23 cellular contexts compared by ENCODE assay signal in genomic region chr1:210260087-210260486, GRCh38. TPM values are rescaled to one million over a fixed set of nuclear protein-coding genes. Genes with fewer than 3 reads are reported as not detected.
DNase-seq lines count a peak whose midpoint lies in the region; ATAC-seq and TF ChIP-seq lines count a peak whose summit lies in the region.
"Had no signal": no experiment of that assay in that cellular context is flagged by ENCODE, and none has a peak within 500 bp of the region (broad histone marks: within the 10 kb centered on the region; RNA-seq: fewer than 3 reads in every experiment).

No MANE protein-coding gene starts in this region.

- no peaks in the 10 kb centered on the region for H3K79me1 ChIP-seq in IMR-90 (ENCODE audit: low read depth in 1 of 2, low read length in 2 of 2)

- H3K4me1 ChIP-seq in heart left ventricle, result peaks cover 0 to 60% (median 7%) of the 10 kb centered on the region in 12 donors
- H3K4me1 ChIP-seq in IMR-90 (ENCODE audit: control insufficient read depth, insufficient read depth, low read length), result peaks cover 3% of the 10 kb centered on the region; the same call in 1 of the 2 replicates
- peaks cover 53% of the 10 kb centered on the region for H3K4me1 ChIP-seq in stomach smooth muscle (ENCODE audit: control insufficient read depth, insufficient read depth, low read length)
- H3K4me1 ChIP-seq: prostate gland had no signal

- no peak overlapping the region for H4K5ac ChIP-seq in IMR-90 (ENCODE audit: low read depth, low read length)

- CTCF ChIA-PET in IMR-90 (lab: Yijun Ruan, JAX), result interaction anchor here (0.6 kb wide), 1 partner anchor 18 kb away, joined by 3 read pairs; no protein-coding TSS in a partner anchor

- no peak overlapping the region for H2BK120ac ChIP-seq in IMR-90 (ENCODE audit: low read depth, low read length)

- no peak overlapping the region for H3K14ac ChIP-seq in IMR-90 (replicated peaks; ENCODE audit: low read depth, low read length)

- H3K27ac ChIP-seq in heart left ventricle (peak overlapping the region in 7 of 12 donors; percentile 2 to 82 (median 34)), IMR-90 (ENCODE audit: insufficient read depth, low read length) (no peak overlapping the region), stomach smooth muscle (ENCODE audit: low read length) (peak overlapping the region; percentile 6)
- H3K27ac ChIP-seq: HL-60, prostate gland, thyroid gland had no signal

- no peak overlapping the region for H3K4me3 ChIP-seq in heart left ventricle
- no peak overlapping the region for H3K4me3 ChIP-seq in IMR-90 (ENCODE audit: insufficient read depth, low read depth, low read length)
- no peak overlapping the region for H3K4me3 ChIP-seq in stomach smooth muscle (ENCODE audit: low read length in 2 of 2)
- H3K4me3 ChIP-seq: ascending aorta, prostate gland, skin epidermis, thyroid gland had no signal

- H2BK5ac ChIP-seq in IMR-90 (ENCODE audit: low read depth, low read length, poor library complexity, severe bottlenecking), result no peak overlapping the region

- intact Hi-C loops in heart left ventricle (cut with DNase I) (no loop called here), left ventricle myocardium superior (cut with micrococcal nuclease) (no loop called here), IMR-90 (cut with micrococcal nuclease) (no loop called here)

- H4K91ac ChIP-seq in IMR-90 (ENCODE audit: insufficient read depth, low read depth, low read length), result no peak overlapping the region

- H3K4me1 Mint-ChIP-seq in chondrocyte (ENCODE audit: low read depth) (peaks cover 28% of the 10 kb centered on the region), osteocyte (ENCODE audit: unreplicated experiment) (peaks cover 38% of the 10 kb centered on the region)
- H3K4me1 Mint-ChIP-seq: activated CD8-positive, alpha-beta memory T cell treated with anti-CD3 and anti-CD28 coated beads, Interleukin-2, amount 10 ng/mL, durations not matched to agents 7 days and 5 days; natural killer cell; stimulated activated naive B cell treated with anti-CD40 and anti-IgM and Interleukin-4, amounts not matched to agents 10 μg/mL and 1 μg/mL and 100 μg/mL, for 72 hours had no signal

- H2BK20ac ChIP-seq in IMR-90 (ENCODE audit: low read depth, low read length), result no peak overlapping the region

- H3K9me3 ChIP-seq in heart left ventricle, result no peaks in the 10 kb centered on the region
- no peaks in the 10 kb centered on the region for H3K9me3 ChIP-seq in IMR-90 (ENCODE audit: control insufficient read depth, insufficient read depth, low read length)
- no peaks in the 10 kb centered on the region for H3K9me3 ChIP-seq in stomach smooth muscle (ENCODE audit: control insufficient read depth in 2 of 2, low read length in 2 of 2)
- H3K9me3 ChIP-seq: ascending aorta, prostate gland, thyroid gland had no signal

- TF ChIP-seq POLR2A in heart left ventricle (IDR thresholded peaks at IDR 0.05) (no peak), IMR-90 (IDR thresholded peaks at IDR 0.05; ENCODE audit: low read depth, low read length) (no peak)

- POLR2A ChIA-PET in IMR-90 (lab: Charles Lee; ENCODE audit: unreplicated experiment), result interaction anchor here (0.9 kb wide), 1 partner anchor 32 kb away, joined by 10 read pairs; no protein-coding TSS in a partner anchor

- H2AK9ac ChIP-seq in IMR-90 (replicated peaks; ENCODE audit: low read depth, low read length, poor library complexity), result no peak overlapping the region

- no peak overlapping the region for H3K56ac ChIP-seq in IMR-90 (ENCODE audit: extremely low read depth, insufficient read depth, low read length)

- H2BK15ac ChIP-seq in IMR-90 (ENCODE audit: low read depth, low read length), result no peak overlapping the region

- no peak overlapping the region for H2AFZ ChIP-seq in IMR-90 (replicated peaks; ENCODE audit: low read length, poor library complexity)

- H3K23ac ChIP-seq in IMR-90 (ENCODE audit: low read depth, low read length), result no peak overlapping the region

- TF ChIP-seq RAD21 in IMR-90 (IDR thresholded peaks at IDR 0.05; ENCODE audit: low read length), result no peak

- dilution Hi-C loops in IMR-90 (cut with HindIII; ENCODE audit: low sequenced_read_pairs, unreplicated experiment), result no loop called here

- H3K18ac ChIP-seq in IMR-90 (ENCODE audit: low read depth, low read length), result no peak overlapping the region

- no peaks in the 10 kb centered on the region for H3K27me3 Mint-ChIP-seq in chondrocyte (ENCODE audit: low read depth)
- no peaks in the 10 kb centered on the region for H3K27me3 Mint-ChIP-seq in osteocyte (ENCODE audit: unreplicated experiment)

- 49 to 62% (median 53%) methylated on average over 4 of the region's 4 CpGs for WGBS in heart left ventricle, 4 donors
- WGBS in IMR-90 (ENCODE audit: extremely low coverage in 2 of 2, insufficient read length in 1 of 2), 2 experiments, result no CpG with 5 or more reads among the region's 4 CpGs

- no peak for ATAC-seq in heart left ventricle
- no peak for ATAC-seq in left ventricle myocardium superior
- ATAC-seq in IMR-90 (ENCODE audit: low read depth), result no peak
- no peak for ATAC-seq in HG02840 (IDR thresholded peaks at IDR 0.05; ENCODE audit: low FRiP score, unreplicated experiment)
- ATAC-seq in HG02852 (IDR thresholded peaks at IDR 0.05; ENCODE audit: unreplicated experiment), result no peak
- ATAC-seq: activated CD8-positive, alpha-beta memory T cell treated with anti-CD3 and anti-CD28 coated beads, Interleukin-2, amount 10 ng/mL, durations not matched to agents 7 days and 5 days; activated naive CD4-positive, alpha-beta T cell treated with anti-CD3 and anti-CD28 coated beads, Interleukin-2, amount 50 U/mL, for 72 hours; natural killer cell; stimulated activated naive B cell treated with anti-CD40 and anti-IgM and Interleukin-4, amounts not matched to agents 10 μg/mL and 1 μg/mL and 100 μg/mL, for 72 hours had no signal

- H4K8ac ChIP-seq in IMR-90 (ENCODE audit: low read depth in 2 of 2, low read length in 2 of 2), result no peak overlapping the region

- H3K36me3 Mint-ChIP-seq in chondrocyte (ENCODE audit: low read depth) (no peaks in the 10 kb centered on the region), osteocyte (ENCODE audit: unreplicated experiment) (no peaks in the 10 kb centered on the region)
- H3K36me3 Mint-ChIP-seq: activated CD8-positive, alpha-beta memory T cell treated with anti-CD3 and anti-CD28 coated beads, Interleukin-2, amount 10 ng/mL, durations not matched to agents 7 days and 5 days; activated naive CD4-positive, alpha-beta T cell treated with anti-CD3 and anti-CD28 coated beads, Interleukin-2, amount 50 U/mL, for 72 hours; natural killer cell; stimulated activated naive B cell treated with anti-CD40 and anti-IgM and Interleukin-4, amounts not matched to agents 10 μg/mL and 1 μg/mL and 100 μg/mL, for 72 hours had no signal

- no peak overlapping the region for H3K4me3 Mint-ChIP-seq in chondrocyte (ENCODE audit: unreplicated experiment)
- no peak overlapping the region for H3K4me3 Mint-ChIP-seq in osteocyte (ENCODE audit: unreplicated experiment)
- H3K4me3 Mint-ChIP-seq: activated CD8-positive, alpha-beta memory T cell treated with anti-CD3 and anti-CD28 coated beads, Interleukin-2, amount 10 ng/mL, durations not matched to agents 7 days and 5 days; activated T-helper 1 cell treated with anti-CD3 and anti-CD28 coated beads, Interleukin-12 subunit alpha, Interleukin-12 subunit beta, Interleukin-2, Interleukin-4 antibody, amounts not matched to agents 30 ng/mL and 10 ng/mL and 1 ng/mL, durations not matched to agents 14 hours and 24 hours and 36 hours; natural killer cell; stimulated activated naive B cell treated with anti-CD40 and anti-IgM and Interleukin-4, amounts not matched to agents 10 μg/mL and 1 μg/mL and 100 μg/mL, for 72 hours had no signal

- TF ChIP-seq CTCF in heart left ventricle (IDR thresholded peaks at IDR 0.05) (no peak), IMR-90 (conservative IDR thresholded peaks at IDR 0.05; ENCODE audit: low read depth, low read length) (no peak), chondrocyte (IDR thresholded peaks at IDR 0.05) (no peak), osteocyte (IDR thresholded peaks at IDR 0.05) (no peak)

- peak in 2 of 5 donors; percentile 35 to 45 for DNase-seq in heart left ventricle
- no peak for DNase-seq in left ventricle myocardium superior
- no peak for DNase-seq in IMR-90
- no peak for DNase-seq in chondrocyte (ENCODE audit: low spot score)
- no peak for DNase-seq in osteocyte (ENCODE audit: extremely low spot score, unreplicated experiment)
- DNase-seq: activated CD4-positive, alpha-beta T cell treated with anti-CD3 and anti-CD28 coated beads for 4 hours; activated CD8-positive, alpha-beta memory T cell treated with anti-CD3 and anti-CD28 coated beads, Interleukin-2, amount 10 ng/mL, durations not matched to agents 7 days and 5 days; effector CD8-positive, alpha-beta T cell; natural killer cell; NCI-H146; stimulated activated CD4-positive, alpha-beta T cell treated with anti-CD3 and anti-CD28 coated beads, Interleukin-2, amount 100 ng/mL, for 24 hours; stimulated activated naive B cell treated with anti-CD40 and anti-IgM and Interleukin-4, amounts not matched to agents 10 μg/mL and 1 μg/mL and 100 μg/mL, for 72 hours; SW 1271; thyroid gland had no signal

- H3K9ac ChIP-seq in IMR-90 (ENCODE audit: low read depth, low read length) (no peak overlapping the region), stomach smooth muscle (ENCODE audit: low read length in 2 of 2) (no peak overlapping the region)

- no peak overlapping the region for H3K4ac ChIP-seq in IMR-90 (ENCODE audit: low read depth, low read length)

- H4K20me1 ChIP-seq in IMR-90 (ENCODE audit: insufficient read depth, low read length), result no peaks in the 10 kb centered on the region

- no TSS peak for BruUV-seq in IMR-90 (replicated peaks; lab: Mats Ljungman, UMichigan)

- H2AK5ac ChIP-seq in IMR-90 (ENCODE audit: low read depth, low read length), result 0 out of 2 replicates have a peak overlapping the region, but pooled peaks have one; percentile 14

- no peaks in the 10 kb centered on the region for H3K36me3 ChIP-seq in heart left ventricle
- H3K36me3 ChIP-seq in IMR-90 (ENCODE audit: control insufficient read depth, insufficient read depth, low read length), result no peaks in the 10 kb centered on the region
- no peaks in the 10 kb centered on the region for H3K36me3 ChIP-seq in stomach smooth muscle (ENCODE audit: control insufficient read depth in 2 of 2, insufficient read depth in 2 of 2, low read length in 2 of 2)
- H3K36me3 ChIP-seq: ascending aorta, prostate gland, thyroid gland had no signal

- peaks cover 0 to 4% (median 0%) of the 10 kb centered on the region in 9 donors for H3K27me3 ChIP-seq in heart left ventricle
- H3K27me3 ChIP-seq in IMR-90 (ENCODE audit: control insufficient read depth, insufficient read depth, low read length), result peaks cover 21% of the 10 kb centered on the region
- H3K27me3 ChIP-seq in stomach smooth muscle (ENCODE audit: control insufficient read depth in 1 of 2, insufficient read depth in 2 of 2, low read length in 2 of 2), result no peaks in the 10 kb centered on the region
- H3K27me3 ChIP-seq: ascending aorta, thyroid gland had no signal

- peaks cover 6% of the 10 kb centered on the region; the same call in 1 of the 2 replicates for H3K9me1 ChIP-seq in IMR-90 (ENCODE audit: insufficient read depth, low read length)

- H3K4me2 ChIP-seq in IMR-90 (ENCODE audit: low read depth, low read length), result no peak overlapping the region

- in situ Hi-C loops in IMR-90 (cut with MboI; ENCODE audit: low sequenced_read_pairs), result no loop called here

- H3K27ac Mint-ChIP-seq in chondrocyte (ENCODE audit: unreplicated experiment) (peak overlapping the region; percentile 13), osteocyte (ENCODE audit: unreplicated experiment) (no peak overlapping the region)
- H3K27ac Mint-ChIP-seq: activated CD8-positive, alpha-beta memory T cell treated with anti-CD3 and anti-CD28 coated beads, Interleukin-2, amount 10 ng/mL, durations not matched to agents 7 days and 5 days; activated naive CD4-positive, alpha-beta T cell treated with anti-CD3 and anti-CD28 coated beads, Interleukin-2, amount 50 U/mL, for 72 hours; activated T-helper 1 cell treated with anti-CD3 and anti-CD28 coated beads, Interleukin-12 subunit alpha, Interleukin-12 subunit beta, Interleukin-2, Interleukin-4 antibody, amounts not matched to agents 30 ng/mL and 10 ng/mL and 1 ng/mL, durations not matched to agents 14 hours and 24 hours and 36 hours; natural killer cell; stimulated activated naive B cell treated with anti-CD40 and anti-IgM and Interleukin-4, amounts not matched to agents 10 μg/mL and 1 μg/mL and 100 μg/mL, for 72 hours had no signal

- H3K9me3 Mint-ChIP-seq in chondrocyte (ENCODE audit: low read depth) (no peaks in the 10 kb centered on the region), osteocyte (ENCODE audit: unreplicated experiment) (no peaks in the 10 kb centered on the region)
- H3K9me3 Mint-ChIP-seq: activated naive CD4-positive, alpha-beta T cell treated with anti-CD3 and anti-CD28 coated beads, Interleukin-2, amount 50 U/mL, for 72 hours; activated T-helper 1 cell treated with anti-CD3 and anti-CD28 coated beads, Interleukin-12 subunit alpha, Interleukin-12 subunit beta, Interleukin-2, Interleukin-4 antibody, amounts not matched to agents 30 ng/mL and 10 ng/mL and 1 ng/mL, durations not matched to agents 14 hours and 24 hours and 36 hours; natural killer cell; stimulated activated naive B cell treated with anti-CD40 and anti-IgM and Interleukin-4, amounts not matched to agents 10 μg/mL and 1 μg/mL and 100 μg/mL, for 72 hours had no signal

RNA-seq across cellular contexts. Expression of gene SERTAD4, which starts 27.5 kb away (rescaled TPM):
- total RNA-seq in heart left ventricle, result 1 to 10 TPM; 1.2 to 4.7 (median 2.5) TPM
- 1 to 10 TPM in 1 of 2 donors, under 1 TPM in 1; 0.95 to 1.7 TPM for polyA plus RNA-seq in heart left ventricle
- total RNA-seq in left ventricle myocardium superior, result 4.1 TPM
- total RNA-seq in IMR-90 (2012; rRNA removed), result under 0.01 TPM in 2 replicates
- 0.07 and 0.22 TPM in 2 replicates for polyA plus RNA-seq in IMR-90 (2012; rRNA removed)
- polyA plus RNA-seq in IMR-90 (2012; cell fraction: cytosol; rRNA removed), result 0.01 and 0.04 TPM in 2 replicates
- 0.03 and 0.11 TPM in 2 replicates for polyA plus RNA-seq in IMR-90 (2012; cell fraction: nucleus; rRNA removed; ENCODE audit: low replicate concordance)
- 39.1 to 71.7 TPM (median 43.5 TPM) in 3 replicates for total RNA-seq in chondrocyte
- total RNA-seq in osteocyte, result 40.5 and 47.2 TPM in 2 replicates
- total RNA-seq: activated CD8-positive, alpha-beta memory T cell treated with anti-CD3 and anti-CD28 coated beads, Interleukin-2, amount 10 ng/mL, durations not matched to agents 7 days and 5 days; activated naive CD4-positive, alpha-beta T cell treated with anti-CD3 and anti-CD28 coated beads, Interleukin-2, amount 50 U/mL, for 72 hours; activated T-helper 1 cell treated with anti-CD3 and anti-CD28 coated beads, Interleukin-12 subunit alpha, Interleukin-12 subunit beta, Interleukin-2, Interleukin-4 antibody, amounts not matched to agents 30 ng/mL and 10 ng/mL and 1 ng/mL, durations not matched to agents 14 hours and 24 hours and 36 hours; natural killer cell had no signal
